1 cellular context compared by ENCODE assay signal in the genomic region with DNA sequence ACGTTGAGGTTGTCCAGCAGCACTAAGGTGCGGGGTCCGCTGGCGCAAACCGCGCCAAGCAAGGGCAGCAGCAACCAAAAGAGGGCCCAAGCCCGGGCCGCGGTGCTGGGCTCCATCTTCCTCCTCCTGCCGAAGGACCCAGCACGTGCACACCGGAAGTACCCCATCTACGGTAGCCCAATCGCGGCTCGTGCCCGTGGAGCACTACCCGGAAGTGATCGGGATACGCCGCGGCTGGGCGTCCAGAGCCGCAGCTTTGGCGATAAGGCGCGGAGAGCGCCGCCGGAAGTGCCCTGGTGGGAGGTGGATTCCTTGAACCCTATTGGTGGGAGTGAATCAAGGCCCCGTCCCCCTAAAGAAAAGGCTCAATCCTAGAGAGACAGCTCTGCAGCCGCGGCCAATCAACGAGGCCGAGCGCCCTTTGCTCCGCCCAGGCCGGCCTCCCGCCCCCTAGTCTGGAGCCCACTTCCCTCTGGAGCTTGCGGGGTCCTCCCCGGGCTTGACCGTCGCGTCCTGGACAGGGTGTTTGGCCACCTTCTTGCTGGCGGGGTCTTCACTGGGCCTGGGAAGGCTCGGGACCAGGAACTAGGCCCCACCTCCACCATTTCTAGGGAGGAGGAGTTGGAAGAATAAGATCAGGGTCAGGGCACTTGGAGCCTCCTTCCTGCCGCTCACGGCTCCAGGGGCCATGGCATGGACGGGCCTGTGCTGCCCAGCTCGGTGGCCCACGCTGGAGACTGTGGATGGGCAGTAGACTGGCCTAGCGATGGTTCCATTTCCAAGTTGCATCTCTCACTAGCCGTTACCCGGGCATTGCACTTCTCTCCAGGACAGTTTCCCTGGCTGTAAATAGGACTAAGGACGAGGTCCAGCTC.
TF ChIP-seq lines count a peak whose summit lies in the region.

Gene DDOST, minus strand, starts transcription at position 135 of the 875 bp plus-strand sequence. Its CDS starts 19 bp downstream, at position 116.

TF ChIP-seq in HEK293, 187 proteins besides CTCF, POLR2A, EP300 and RAD21 (continued from another document and continues in another):
- TF ChIP-seq, protein P1, sequence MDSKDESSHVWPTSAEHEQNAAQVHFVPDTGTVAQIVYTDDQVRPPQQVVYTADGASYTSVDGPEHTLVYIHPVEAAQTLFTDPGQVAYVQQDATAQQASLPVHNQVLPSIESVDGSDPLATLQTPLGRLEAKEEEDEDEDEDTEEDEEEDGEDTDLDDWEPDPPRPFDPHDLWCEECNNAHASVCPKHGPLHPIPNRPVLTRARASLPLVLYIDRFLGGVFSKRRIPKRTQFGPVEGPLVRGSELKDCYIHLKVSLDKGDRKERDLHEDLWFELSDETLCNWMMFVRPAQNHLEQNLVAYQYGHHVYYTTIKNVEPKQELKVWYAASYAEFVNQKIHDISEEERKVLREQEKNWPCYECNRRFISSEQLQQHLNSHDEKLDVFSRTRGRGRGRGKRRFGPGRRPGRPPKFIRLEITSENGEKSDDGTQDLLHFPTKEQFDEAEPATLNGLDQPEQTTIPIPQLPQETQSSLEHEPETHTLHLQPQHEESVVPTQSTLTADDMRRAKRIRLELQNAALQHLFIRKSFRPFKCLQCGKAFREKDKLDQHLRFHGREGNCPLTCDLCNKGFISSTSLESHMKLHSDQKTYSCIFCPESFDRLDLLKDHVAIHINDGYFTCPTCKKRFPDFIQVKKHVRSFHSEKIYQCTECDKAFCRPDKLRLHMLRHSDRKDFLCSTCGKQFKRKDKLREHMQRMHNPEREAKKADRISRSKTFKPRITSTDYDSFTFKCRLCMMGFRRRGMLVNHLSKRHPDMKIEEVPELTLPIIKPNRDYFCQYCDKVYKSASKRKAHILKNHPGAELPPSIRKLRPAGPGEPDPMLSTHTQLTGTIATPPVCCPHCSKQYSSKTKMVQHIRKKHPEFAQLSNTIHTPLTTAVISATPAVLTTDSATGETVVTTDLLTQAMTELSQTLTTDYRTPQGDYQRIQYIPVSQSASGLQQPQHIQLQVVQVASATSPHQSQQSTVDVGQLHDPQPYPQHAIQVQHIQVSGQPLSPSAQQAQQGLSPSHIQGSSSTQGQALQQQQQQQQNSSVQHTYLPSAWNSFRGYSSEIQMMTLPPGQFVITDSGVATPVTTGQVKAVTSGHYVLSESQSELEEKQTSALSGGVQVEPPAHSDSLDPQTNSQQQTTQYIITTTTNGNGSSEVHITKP (tag by site-specific recombination; IDR thresholded peaks at IDR 0.05) = no peak
- TF ChIP-seq BCL11B (tag by site-specific recombination; IDR thresholded peaks at IDR 0.05; ENCODE audit: low read depth) (no peak), ZNF843 (tag by site-specific recombination; IDR thresholded peaks at IDR 0.05) (no peak; the same call in 1 of the 2 replicates), ZNF366 (tag by site-specific recombination; conservative IDR thresholded peaks at IDR 0.05) (no peak), KLF10 (tag by site-specific recombination; IDR thresholded peaks at IDR 0.05) (no peak), RBAK (tag by site-specific recombination; IDR thresholded peaks at IDR 0.05) (no peak), ZBTB8A (tag by site-specific recombination; IDR thresholded peaks at IDR 0.05) (peak; percentile 86), ZNF501 (tag by site-specific recombination; IDR thresholded peaks at IDR 0.05) (0 out of 2 replicates have a peak, but pooled peaks have one; percentile 34), ZNF561 (tag by site-specific recombination; IDR thresholded peaks at IDR 0.05; ENCODE audit: borderline replicate concordance) (no peak), ZNF202 (tag by site-specific recombination; IDR thresholded peaks at IDR 0.05; ENCODE audit: borderline replicate concordance) (no peak), ZNF114 (tag by site-specific recombination; IDR thresholded peaks at IDR 0.05) (no peak), REPIN1 (tag by site-specific recombination; IDR thresholded peaks at IDR 0.05; ENCODE audit: low read depth) (no peak), SCRT1 (tag by site-specific recombination; IDR thresholded peaks at IDR 0.05; ENCODE audit: borderline replicate concordance) (no peak), GLIS2 (tag by site-specific recombination; IDR thresholded peaks at IDR 0.05) (peak; percentile 92), ZNF311 (tag by site-specific recombination; IDR thresholded peaks at IDR 0.05; ENCODE audit: borderline replicate concordance) (no peak), GLI4 (tag by site-specific recombination; IDR thresholded peaks at IDR 0.05) (no peak), ZSCAN30 (tag by site-specific recombination; IDR thresholded peaks at IDR 0.05) (peak; percentile 48; the same call in 1 of the 2 replicates), ZNF558 (tag by site-specific recombination; IDR thresholded peaks at IDR 0.05) (no peak), KLF8 (tag by site-specific recombination; IDR thresholded peaks at IDR 0.05) (no peak), ZNF354C (tag by site-specific recombination; IDR thresholded peaks at IDR 0.05; ENCODE audit: borderline replicate concordance, low read depth) (no peak), ZSCAN16 (tag by site-specific recombination; IDR thresholded peaks at IDR 0.05) (no peak), GFI1B (tag by site-specific recombination; IDR thresholded peaks at IDR 0.05) (no peak), ZNF302 (tag by site-specific recombination; IDR thresholded peaks at IDR 0.05; ENCODE audit: low read depth) (no peak), ZXDB (tag by site-specific recombination; IDR thresholded peaks at IDR 0.05) (peak; percentile 51), ZNF280C (tag by site-specific recombination; IDR thresholded peaks at IDR 0.05) (no peak), ZBTB21 (tag by site-specific recombination; IDR thresholded peaks at IDR 0.05) (0 out of 2 replicates have a peak, but pooled peaks have one; percentile 27), ZNF248 (tag by site-specific recombination; IDR thresholded peaks at IDR 0.05) (no peak), ZNF677 (tag by site-specific recombination; IDR thresholded peaks at IDR 0.05) (no peak), ZNF621 (tag by site-specific recombination; IDR thresholded peaks at IDR 0.05) (no peak), ZNF449 (tag by site-specific recombination; IDR thresholded peaks at IDR 0.05) (peak; percentile 85), INSM2 (tag by site-specific recombination; IDR thresholded peaks at IDR 0.05) (no peak)
- TF ChIP-seq, protein P2, sequence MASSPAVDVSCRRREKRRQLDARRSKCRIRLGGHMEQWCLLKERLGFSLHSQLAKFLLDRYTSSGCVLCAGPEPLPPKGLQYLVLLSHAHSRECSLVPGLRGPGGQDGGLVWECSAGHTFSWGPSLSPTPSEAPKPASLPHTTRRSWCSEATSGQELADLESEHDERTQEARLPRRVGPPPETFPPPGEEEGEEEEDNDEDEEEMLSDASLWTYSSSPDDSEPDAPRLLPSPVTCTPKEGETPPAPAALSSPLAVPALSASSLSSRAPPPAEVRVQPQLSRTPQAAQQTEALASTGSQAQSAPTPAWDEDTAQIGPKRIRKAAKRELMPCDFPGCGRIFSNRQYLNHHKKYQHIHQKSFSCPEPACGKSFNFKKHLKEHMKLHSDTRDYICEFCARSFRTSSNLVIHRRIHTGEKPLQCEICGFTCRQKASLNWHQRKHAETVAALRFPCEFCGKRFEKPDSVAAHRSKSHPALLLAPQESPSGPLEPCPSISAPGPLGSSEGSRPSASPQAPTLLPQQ (tag by site-specific recombination; IDR thresholded peaks at IDR 0.05) = peak; percentile 17
- TF ChIP-seq, protein P3, sequence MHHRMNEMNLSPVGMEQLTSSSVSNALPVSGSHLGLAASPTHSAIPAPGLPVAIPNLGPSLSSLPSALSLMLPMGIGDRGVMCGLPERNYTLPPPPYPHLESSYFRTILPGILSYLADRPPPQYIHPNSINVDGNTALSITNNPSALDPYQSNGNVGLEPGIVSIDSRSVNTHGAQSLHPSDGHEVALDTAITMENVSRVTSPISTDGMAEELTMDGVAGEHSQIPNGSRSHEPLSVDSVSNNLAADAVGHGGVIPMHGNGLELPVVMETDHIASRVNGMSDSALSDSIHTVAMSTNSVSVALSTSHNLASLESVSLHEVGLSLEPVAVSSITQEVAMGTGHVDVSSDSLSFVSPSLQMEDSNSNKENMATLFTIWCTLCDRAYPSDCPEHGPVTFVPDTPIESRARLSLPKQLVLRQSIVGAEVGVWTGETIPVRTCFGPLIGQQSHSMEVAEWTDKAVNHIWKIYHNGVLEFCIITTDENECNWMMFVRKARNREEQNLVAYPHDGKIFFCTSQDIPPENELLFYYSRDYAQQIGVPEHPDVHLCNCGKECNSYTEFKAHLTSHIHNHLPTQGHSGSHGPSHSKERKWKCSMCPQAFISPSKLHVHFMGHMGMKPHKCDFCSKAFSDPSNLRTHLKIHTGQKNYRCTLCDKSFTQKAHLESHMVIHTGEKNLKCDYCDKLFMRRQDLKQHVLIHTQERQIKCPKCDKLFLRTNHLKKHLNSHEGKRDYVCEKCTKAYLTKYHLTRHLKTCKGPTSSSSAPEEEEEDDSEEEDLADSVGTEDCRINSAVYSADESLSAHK (tag by site-specific recombination; IDR thresholded peaks at IDR 0.05) = no peak
- TF ChIP-seq, protein P4, sequence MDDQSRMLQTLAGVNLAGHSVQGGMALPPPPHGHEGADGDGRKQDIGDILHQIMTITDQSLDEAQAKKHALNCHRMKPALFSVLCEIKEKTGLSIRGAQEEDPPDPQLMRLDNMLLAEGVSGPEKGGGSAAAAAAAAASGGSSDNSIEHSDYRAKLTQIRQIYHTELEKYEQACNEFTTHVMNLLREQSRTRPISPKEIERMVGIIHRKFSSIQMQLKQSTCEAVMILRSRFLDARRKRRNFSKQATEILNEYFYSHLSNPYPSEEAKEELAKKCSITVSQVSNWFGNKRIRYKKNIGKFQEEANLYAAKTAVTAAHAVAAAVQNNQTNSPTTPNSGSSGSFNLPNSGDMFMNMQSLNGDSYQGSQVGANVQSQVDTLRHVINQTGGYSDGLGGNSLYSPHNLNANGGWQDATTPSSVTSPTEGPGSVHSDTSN (CRISPR knock-in tag; IDR thresholded peaks at IDR 0.05) = no peak
- TF ChIP-seq, protein P5, sequence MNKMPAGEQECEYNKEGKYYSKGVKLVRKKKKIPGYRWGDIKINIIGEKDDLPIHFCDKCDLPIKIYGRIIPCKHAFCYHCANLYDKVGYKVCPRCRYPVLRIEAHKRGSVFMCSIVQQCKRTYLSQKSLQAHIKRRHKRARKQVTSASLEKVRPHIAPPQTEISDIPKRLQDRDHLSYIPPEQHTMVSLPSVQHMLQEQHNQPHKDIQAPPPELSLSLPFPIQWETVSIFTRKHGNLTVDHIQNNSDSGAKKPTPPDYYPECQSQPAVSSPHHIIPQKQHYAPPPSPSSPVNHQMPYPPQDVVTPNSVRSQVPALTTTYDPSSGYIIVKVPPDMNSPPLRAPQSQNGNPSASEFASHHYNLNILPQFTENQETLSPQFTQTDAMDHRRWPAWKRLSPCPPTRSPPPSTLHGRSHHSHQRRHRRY (tag by site-specific recombination; IDR thresholded peaks at IDR 0.05) = no peak
- TF ChIP-seq, protein P6, sequence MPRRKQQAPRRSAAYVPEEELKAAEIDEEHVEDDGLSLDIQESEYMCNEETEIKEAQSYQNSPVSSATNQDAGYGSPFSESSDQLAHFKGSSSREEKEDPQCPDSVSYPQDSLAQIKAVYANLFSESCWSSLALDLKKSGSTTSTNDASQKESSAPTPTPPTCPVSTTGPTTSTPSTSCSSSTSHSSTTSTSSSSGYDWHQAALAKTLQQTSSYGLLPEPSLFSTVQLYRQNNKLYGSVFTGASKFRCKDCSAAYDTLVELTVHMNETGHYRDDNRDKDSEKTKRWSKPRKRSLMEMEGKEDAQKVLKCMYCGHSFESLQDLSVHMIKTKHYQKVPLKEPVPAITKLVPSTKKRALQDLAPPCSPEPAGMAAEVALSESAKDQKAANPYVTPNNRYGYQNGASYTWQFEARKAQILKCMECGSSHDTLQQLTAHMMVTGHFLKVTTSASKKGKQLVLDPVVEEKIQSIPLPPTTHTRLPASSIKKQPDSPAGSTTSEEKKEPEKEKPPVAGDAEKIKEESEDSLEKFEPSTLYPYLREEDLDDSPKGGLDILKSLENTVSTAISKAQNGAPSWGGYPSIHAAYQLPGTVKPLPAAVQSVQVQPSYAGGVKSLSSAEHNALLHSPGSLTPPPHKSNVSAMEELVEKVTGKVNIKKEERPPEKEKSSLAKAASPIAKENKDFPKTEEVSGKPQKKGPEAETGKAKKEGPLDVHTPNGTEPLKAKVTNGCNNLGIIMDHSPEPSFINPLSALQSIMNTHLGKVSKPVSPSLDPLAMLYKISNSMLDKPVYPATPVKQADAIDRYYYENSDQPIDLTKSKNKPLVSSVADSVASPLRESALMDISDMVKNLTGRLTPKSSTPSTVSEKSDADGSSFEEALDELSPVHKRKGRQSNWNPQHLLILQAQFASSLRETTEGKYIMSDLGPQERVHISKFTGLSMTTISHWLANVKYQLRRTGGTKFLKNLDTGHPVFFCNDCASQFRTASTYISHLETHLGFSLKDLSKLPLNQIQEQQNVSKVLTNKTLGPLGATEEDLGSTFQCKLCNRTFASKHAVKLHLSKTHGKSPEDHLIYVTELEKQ (tag by site-specific recombination; IDR thresholded peaks at IDR 0.05; ENCODE audit: borderline replicate concordance) = no peak
